Comparison of ENCODE assay signal across 12 cellular contexts in genomic region chr6:5497896-5498578, GRCh38.
DNase-seq lines count a peak whose midpoint lies in the region; TF ChIP-seq lines count a peak whose summit lies in the region.
"Had no signal": no experiment of that assay in that cellular context is flagged by ENCODE, and none has a peak within 500 bp of the region (broad histone marks: within the 10 kb centered on the region; RNA-seq: fewer than 3 reads in every experiment).

No MANE protein-coding gene starts in this region.

- TF ChIP-seq CTCF in HFF-Myc (IDR thresholded peaks at IDR 0.05; ENCODE audit: low read depth, low read length, missing control alignments) = no peak
- TF ChIP-seq CTCF in fibroblast of mammary gland (conservative IDR thresholded peaks at IDR 0.05; ENCODE audit: control insufficient read depth, insufficient read depth, low read depth, low read length) = no peak
- no peak for TF ChIP-seq CTCF in endodermal cell (conservative IDR thresholded peaks at IDR 0.05)

- peak overlapping the region; percentile 25 for H3K4me3 ChIP-seq in HFF-Myc (replicated peaks; ENCODE audit: low read depth, low read length)
- no peak overlapping the region; the same call in 1 of the 2 replicates for H3K4me3 ChIP-seq in SJCRH30
- peak overlapping the region; percentile 25 for H3K4me3 ChIP-seq in fibroblast of mammary gland (ENCODE audit: control insufficient read depth, low read depth, low read length)
- no peak overlapping the region for H3K4me3 ChIP-seq in endodermal cell (ENCODE audit: low read length)

- H3K9me3 ChIP-seq in SJCRH30 (replicated peaks) (no peaks in the 10 kb centered on the region), endodermal cell (ENCODE audit: control insufficient read depth, low read length) (no peaks in the 10 kb centered on the region)

- H3K9me3 Mint-ChIP-seq in endodermal cell = no peaks in the 10 kb centered on the region
- H3K9me3 Mint-ChIP-seq: T-helper 1 cell treated with Interleukin-12 subunit alpha and Interleukin-12 subunit beta and Interleukin-4 antibody, amounts not matched to agents 30 μg/mL and 1 μg/mL, for 36 hours had no signal

- DNase-seq in AG20443 (ENCODE audit: low spot score) (peak; percentile 55), HFF-Myc (ENCODE audit: extremely low read depth, low read depth) (no peak), SJCRH30 (no peak), fibroblast of mammary gland (ENCODE audit: low read depth) (peak; percentile 89), NCI-H226 (no peak), endodermal cell (no peak), NAMALWA (ENCODE audit: low spot score) (no peak)
- no peak for DNase-seq in activated CD8-positive, alpha-beta memory T cell treated with anti-CD3 and anti-CD28 coated beads, Interleukin-2, amount 50 U/mL, for 48 hours
- DNase-seq: anterior cingulate cortex, hippocampal formation, NCI-H2029 treated with DMSO at 0.1 percent for 48 hours had no signal

- H3K9ac ChIP-seq in endodermal cell (ENCODE audit: extremely low read depth, low read length, poor library complexity, severe bottlenecking) = no peak overlapping the region

- H3K36me3 Mint-ChIP-seq in endodermal cell (ENCODE audit: low read depth) = no peaks in the 10 kb centered on the region

- no peaks in the 10 kb centered on the region for H3K27me3 Mint-ChIP-seq in endodermal cell (ENCODE audit: insufficient read depth)

- no peaks in the 10 kb centered on the region for H3K27me3 ChIP-seq in SJCRH30
- H3K27me3 ChIP-seq in endodermal cell (ENCODE audit: control insufficient read depth, insufficient read depth, low read length, poor library complexity, severe bottlenecking) = no peaks in the 10 kb centered on the region

- no peaks in the 10 kb centered on the region for H3K36me3 ChIP-seq in SJCRH30
- H3K36me3 ChIP-seq in endodermal cell (ENCODE audit: control insufficient read depth, insufficient read depth, low read length) = no peaks in the 10 kb centered on the region

- H3K4me3 Mint-ChIP-seq in endodermal cell = no peak overlapping the region
- H3K4me3 Mint-ChIP-seq: T-helper 1 cell treated with Interleukin-12 subunit alpha and Interleukin-12 subunit beta and Interleukin-4 antibody, amounts not matched to agents 30 μg/mL and 1 μg/mL, for 36 hours had no signal

- 95 to 96% methylated on average over 8 to 10 of the region's 10 CpGs for WGBS in endodermal cell (ENCODE audit: insufficient coverage in 1 of 2, insufficient read length in 1 of 2), 2 experiments

- no peak overlapping the region for H3K27ac Mint-ChIP-seq in endodermal cell
- H3K27ac Mint-ChIP-seq: T-helper 1 cell treated with Interleukin-12 subunit alpha and Interleukin-12 subunit beta and Interleukin-4 antibody, amounts not matched to agents 30 μg/mL and 1 μg/mL, for 36 hours had no signal

- H3K4me1 ChIP-seq in SJCRH30 (peaks cover 17% of the 10 kb centered on the region), endodermal cell (ENCODE audit: control insufficient read depth, insufficient read depth, low read length) (no peaks in the 10 kb centered on the region)

- peaks cover 6% of the 10 kb centered on the region for H3K4me1 Mint-ChIP-seq in endodermal cell

- H3K27ac ChIP-seq in SJCRH30 (peak overlapping the region; percentile 26), endodermal cell (ENCODE audit: low read depth, low read length) (no peak overlapping the region)

Comparison
In these comparisons a context has a peak if more than half of its experiments do, and no peak if none do; other contexts are left out.
1. DNase-seq: peak in AG20443 (single experiment) and fibroblast of mammary gland (single experiment); none in HFF-Myc (single experiment), SJCRH30 (0 of 2), NCI-H226 (single experiment), endodermal cell (single experiment), NAMALWA (single experiment) and activated CD8-positive, alpha-beta memory T cell treated with anti-CD3 and anti-CD28 coated beads, Interleukin-2, amount 50 U/mL, for 48 hours (single experiment).
2. H3K4me3 ChIP-seq: peak in HFF-Myc (single experiment) and fibroblast of mammary gland (single experiment); none in SJCRH30 (single experiment) and endodermal cell (single experiment).